ENCODE assay signal across 8 cellular contexts in the genomic region with DNA sequence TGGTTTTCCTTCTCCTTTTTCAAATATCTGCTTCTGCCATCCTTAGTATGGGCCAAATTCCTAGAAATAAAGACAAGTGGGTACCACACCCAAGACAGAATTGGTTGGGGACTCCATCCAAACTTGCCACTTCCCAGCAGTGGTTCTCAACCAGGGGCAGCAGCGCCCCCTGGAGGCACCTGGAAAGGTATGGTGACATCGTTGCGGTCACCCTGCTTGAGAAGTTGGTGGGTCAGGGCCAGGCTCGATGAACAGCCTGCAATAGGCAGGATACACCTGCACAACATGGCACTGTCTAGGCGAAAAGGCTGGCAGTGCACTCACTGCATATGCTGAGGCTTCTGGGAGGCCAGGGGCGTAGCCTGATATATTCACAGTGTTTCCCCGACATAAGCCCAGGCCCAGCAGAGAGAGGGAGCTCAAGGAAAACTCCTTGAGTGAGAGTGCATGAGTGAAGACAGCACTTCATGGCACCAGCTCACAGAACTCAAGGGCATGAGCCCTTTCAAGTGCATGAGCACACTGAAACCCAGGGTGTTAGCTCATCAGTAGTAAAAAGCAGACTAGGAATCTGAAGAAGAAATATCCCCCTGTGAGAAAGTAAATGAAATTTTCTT. TPM values are rescaled to one million over a fixed set of nuclear protein-coding genes. Genes with fewer than 3 reads are reported as not detected.
DNase-seq lines count a peak whose midpoint lies in the region; ATAC-seq, FAIRE-seq and TF ChIP-seq lines count a peak whose summit lies in the region.

No MANE protein-coding gene starts in this region.

- CTCF ChIA-PET in activated B cell treated with CpG ODN at 0.5 μM for 24 hours (lab: Charles Lee), result no interaction called here

- no peaks in the 10 kb centered on the region for H3K9me3 ChIP-seq in small intestine (ENCODE audit: control insufficient read depth, low read depth)

- DNase-seq in GM12864 (ENCODE audit: low read depth), result no peak
- no peak for DNase-seq in activated B cell treated with CpG ODN at 0.5 μM for 24 hours
- DNase-seq in globus pallidus (ENCODE audit: low spot score), result peak; percentile 59
- DNase-seq in small intestine, result peak; percentile 51
- DNase-seq in effector CD8-positive, alpha-beta T cell (lab: John Stamatoyannopoulos, UW), result no peak
- no peak for DNase-seq in lower leg skin (ENCODE audit: low spot score in 2 of 2)

- TF ChIP-seq CTCF in GM12864 (IDR thresholded peaks at IDR 0.05; ENCODE audit: low read depth, low read length, missing control alignments) (peak; percentile 82), activated B cell treated with CpG ODN at 0.5 μM for 24 hours (IDR thresholded peaks at IDR 0.05) (no peak), lower leg skin (IDR thresholded peaks at IDR 0.05) (no peak)

- H3K36me3 Mint-ChIP-seq in activated B cell treated with CpG ODN at 0.5 μM for 24 hours (ENCODE audit: low read depth), result no peaks in the 10 kb centered on the region

- intact Hi-C loops in activated B cell treated with CpG ODN at 0.5 μM for 24 hours (cut with micrococcal nuclease), result no loop called here
- intact Hi-C loops in lower leg skin (cut with DNase I; ENCODE audit: low total_unique reads), result no loop called here

- no peak for FAIRE-seq in small intestine (lab: Jason Lieb, UNC)

- H3K4me1 ChIP-seq in small intestine (ENCODE audit: control insufficient read depth in 2 of 2, insufficient read depth in 1 of 2, low read depth in 1 of 2, low read length in 1 of 2), result no peaks in the 10 kb centered on the region

- H3K4me1 Mint-ChIP-seq in activated B cell treated with CpG ODN at 0.5 μM for 24 hours, result peaks cover 8% of the 10 kb centered on the region

- no peak for TF ChIP-seq POLR2A in lower leg skin (IDR thresholded peaks at IDR 0.05)

- no peak overlapping the region for H3K27ac Mint-ChIP-seq in activated B cell treated with CpG ODN at 0.5 μM for 24 hours

- peaks cover 2% of the 10 kb centered on the region for H3K9me3 Mint-ChIP-seq in activated B cell treated with CpG ODN at 0.5 μM for 24 hours

- no peak overlapping the region for H3K4me3 Mint-ChIP-seq in activated B cell treated with CpG ODN at 0.5 μM for 24 hours

- no peak overlapping the region for H3K27ac ChIP-seq in small intestine (ENCODE audit: low read depth in 1 of 2, low read length in 1 of 2)

- no peaks in the 10 kb centered on the region for H3K36me3 ChIP-seq in small intestine (ENCODE audit: control insufficient read depth in 2 of 2, insufficient read depth in 2 of 2, low read length in 2 of 2)

- peaks cover 11% of the 10 kb centered on the region for H3K27me3 Mint-ChIP-seq in activated B cell treated with CpG ODN at 0.5 μM for 24 hours

- H3K27me3 ChIP-seq in small intestine (ENCODE audit: control insufficient read depth in 2 of 2, insufficient read depth in 2 of 2, low read length in 2 of 2), result peaks cover 0 to 2% of the 10 kb centered on the region in 2 donors

- ATAC-seq in HG03432 (IDR thresholded peaks at IDR 0.05; ENCODE audit: unreplicated experiment) (peak; percentile 68), activated B cell treated with CpG ODN at 0.5 μM for 24 hours (ENCODE audit: low read depth) (peak; percentile 34), HG03520 (IDR thresholded peaks at IDR 0.05; ENCODE audit: unreplicated experiment) (no peak)

- 36 to 53% (median 52%) methylated on average over 7 of the region's 7 CpGs for WGBS in small intestine, 3 donors
- 15 to 21% methylated on average over 6 to 7 of the region's 7 CpGs for WGBS in lower leg skin, 2 donors

- H3K4me3 ChIP-seq in GM12864 (ENCODE audit: low read depth, low read length) (no peak overlapping the region), small intestine (ENCODE audit: low read depth in 1 of 2, low read length in 2 of 2) (no peak overlapping the region), lower leg skin (ENCODE audit: low read depth, poor library complexity, severe bottlenecking) (no peak overlapping the region)

- POLR2A ChIA-PET in activated B cell treated with CpG ODN at 0.5 μM for 24 hours (lab: Charles Lee), result no interaction called here

RNA-seq across cellular contexts. Expression of a gene that starts 57.7 kb away (rescaled TPM):
- total RNA-seq in activated B cell treated with CpG ODN at 0.5 μM for 24 hours (18.1 and 22.3 TPM in 2 replicates), lower leg skin (10 to 100 TPM; 19.6 to 52.9 (median 32.6) TPM)
- polyA plus RNA-seq in small intestine, result 100 to 1,000 TPM; 121 to 140 (median 129) TPM

RNA-seq across cellular contexts. Expression of a gene that starts 58.0 kb away (rescaled TPM):
- total RNA-seq in activated B cell treated with CpG ODN at 0.5 μM for 24 hours (5.4 and 5.9 TPM in 2 replicates), lower leg skin (1 to 10 TPM; 3.8 to 5.2 (median 4.9) TPM)
- 10 to 100 TPM in 1 of 3 donors, 1 to 10 TPM in 2; 5.8 to 22.9 (median 6.2) TPM for polyA plus RNA-seq in small intestine

Comparison
In these comparisons a context has a peak if more than half of its experiments do, and no peak if none do; other contexts are left out.
1. DNase-seq: peak in globus pallidus (single experiment) and small intestine (single experiment); none in GM12864 (single experiment), activated B cell treated with CpG ODN at 0.5 μM for 24 hours (single experiment), effector CD8-positive, alpha-beta T cell (single experiment) and lower leg skin (0 of 2).